27 cellular contexts compared by ENCODE assay signal in genomic region chr2:230097424-230097823, GRCh38. TPM values are rescaled to one million over a fixed set of nuclear protein-coding genes. Genes with fewer than 3 reads are reported as not detected.
DNase-seq lines count a peak whose midpoint lies in the region; ATAC-seq and TF ChIP-seq lines count a peak whose summit lies in the region.
"Had no signal": no experiment of that assay in that cellular context is flagged by ENCODE, and none has a peak within 500 bp of the region (broad histone marks: within the 10 kb centered on the region; RNA-seq: fewer than 3 reads in every experiment).

No MANE protein-coding gene starts in this region.

- H3K27me3 Mint-ChIP-seq in nephron progenitor cell (ENCODE audit: low read depth, poor library complexity), result peaks cover 5% of the 10 kb centered on the region

- WGBS in right lobe of liver (ENCODE audit: insufficient coverage, low coverage, low lambda C conversion rate, missing lambda C conversion rate), result 33% methylated on average over 3 of the region's 3 CpGs

- ATAC-seq in right lobe of liver, result peak in 3 of 4 donors; percentile 43 to 84 (median 62)
- ATAC-seq: CD8-positive, alpha-beta T cell; HCT116; Panc1 had no signal

- peaks cover 48% of the 10 kb centered on the region for H3K9me3 Mint-ChIP-seq in nephron progenitor cell

- H3K36me3 ChIP-seq in ACC112 (ENCODE audit: insufficient read depth, low read length), result no peaks in the 10 kb centered on the region
- no peaks in the 10 kb centered on the region for H3K36me3 ChIP-seq in SJSA1
- no peaks in the 10 kb centered on the region for H3K36me3 ChIP-seq in right lobe of liver
- H3K36me3 ChIP-seq: BLaER1 treated with 17β-estradiol and CSF1 and Interleukin-3, amounts not matched to agents 10 nM and 100 nM had no signal

- H3K27ac ChIP-seq in ACC112 (ENCODE audit: low read depth, low read length) (peak overlapping the region; percentile 67), SJSA1 (peak overlapping the region; percentile 19), right lobe of liver (no peak overlapping the region)
- H3K27ac ChIP-seq: BLaER1 treated with 17β-estradiol and CSF1 and Interleukin-3, amounts not matched to agents 10 nM and 100 nM; RWPE1; SK-N-MC had no signal

- TF ChIP-seq CTCF in right lobe of liver (IDR thresholded peaks at IDR 0.05), result no peak
- no peak for TF ChIP-seq CTCF in nephron progenitor cell (IDR thresholded peaks at IDR 0.05)

- no peak for TF ChIP-seq POLR2A in right lobe of liver (IDR thresholded peaks at IDR 0.05)

- H3K27me3 ChIP-seq in ACC112 (ENCODE audit: insufficient read depth, low read length) (peaks cover 39% of the 10 kb centered on the region), SJSA1 (replicated peaks) (no peaks in the 10 kb centered on the region), right lobe of liver (no peaks in the 10 kb centered on the region)
- H3K27me3 ChIP-seq: BLaER1 treated with 17β-estradiol and CSF1 and Interleukin-3, amounts not matched to agents 10 nM and 100 nM had no signal

- H3K9me3 ChIP-seq in SJSA1 (replicated peaks), result no peaks in the 10 kb centered on the region; the same call in 1 of the 2 replicates
- no peaks in the 10 kb centered on the region for H3K9me3 ChIP-seq in right lobe of liver
- H3K9me3 ChIP-seq: Caco-2 had no signal

- H2AFZ ChIP-seq in ACC112 (ENCODE audit: low read length, unreplicated experiment), result no peak overlapping the region

- H3K4me3 ChIP-seq in ACC112 (ENCODE audit: low read depth, low read length), result no peak overlapping the region
- no peak overlapping the region for H3K4me3 ChIP-seq in SJSA1
- H3K4me3 ChIP-seq in right lobe of liver, result no peak overlapping the region
- H3K4me3 ChIP-seq: BLaER1 treated with 17β-estradiol and CSF1 and Interleukin-3, amounts not matched to agents 10 nM and 100 nM; SK-N-MC had no signal

- no peak overlapping the region for H3K4me3 Mint-ChIP-seq in nephron progenitor cell
- H3K4me3 Mint-ChIP-seq: CD8-positive, alpha-beta T cell had no signal

- H3K4me1 Mint-ChIP-seq in nephron progenitor cell, result no peaks in the 10 kb centered on the region

- no peak overlapping the region for H3K27ac Mint-ChIP-seq in nephron progenitor cell
- H3K27ac Mint-ChIP-seq: CD8-positive, alpha-beta T cell had no signal

- no peaks in the 10 kb centered on the region for H3K79me2 ChIP-seq in ACC112 (ENCODE audit: control insufficient read depth, insufficient read depth, low read length, unreplicated experiment)

- intact Hi-C loops in right lobe of liver (cut with DNase I), result no loop called here

- DNase-seq in HCEC 1CT (peak; percentile 10), SJSA1 (ENCODE audit: low read depth in 1 of 2, low spot score in 2 of 2) (no peak), right lobe of liver (no peak), DMS153 treated with DMSO at 0.1 percent for 48 hours (lab: John Stamatoyannopoulos, UW; ENCODE audit: unreplicated experiment) (no peak), nephron progenitor cell (no peak)
- no peak for DNase-seq in activated CD4-positive, alpha-beta T cell treated with anti-CD3 and anti-CD28 coated beads, Interleukin-2, amount 50 U/mL, for 48 hours
- DNase-seq: AML-193; Caco-2; CD8-positive, alpha-beta T cell; DMS 273 treated with DMSO at 0.1 percent for 48 hours; DMS79 treated with DMSO at 0.1 percent for 48 hours; GF-D8; NCI-H1092 treated with DMSO at 0.1 percent for 48 hours; NCI-H1436; NCI-H187; NCI-H2081 treated with DMSO at 0.1 percent for 48 hours; NCI-H446; NCI-H524 treated with DMSO at 0.1 percent for 48 hours; NCI-H82; SHP77; SW 1271 had no signal

- no peaks in the 10 kb centered on the region for H3K36me3 Mint-ChIP-seq in nephron progenitor cell (ENCODE audit: low read depth)
- H3K36me3 Mint-ChIP-seq: CD8-positive, alpha-beta T cell had no signal

- no peaks in the 10 kb centered on the region for H3K4me1 ChIP-seq in ACC112 (ENCODE audit: control insufficient read depth, insufficient read depth, low read length, unreplicated experiment)
- H3K4me1 ChIP-seq in SJSA1 (replicated peaks), result peaks cover 14% of the 10 kb centered on the region
- H3K4me1 ChIP-seq in right lobe of liver, result no peaks in the 10 kb centered on the region
- H3K4me1 ChIP-seq: BLaER1 treated with 17β-estradiol and CSF1 and Interleukin-3, amounts not matched to agents 10 nM and 100 nM; Caco-2 had no signal

RNA-seq across cellular contexts. Expression of gene SLC16A14, which starts 28.7 kb away (rescaled TPM):
- total RNA-seq in SJSA1 (2014; rRNA removed; shearing (Covaris generic)), result 0.47 and 1.5 TPM in 2 replicates
- total RNA-seq in right lobe of liver, result 1 to 10 TPM in 1 of 6 experiments, under 1 TPM in 5; 0.14 to 2.1 (median 0.60) TPM
- total RNA-seq: Caco-2 had no signal

Comparison
In these comparisons a context has a peak if more than half of its experiments do, and no peak if none do; other contexts are left out.
1. H3K27ac ChIP-seq: peak in ACC112 (single experiment) and SJSA1 (single experiment); none in right lobe of liver (0 of 3).